In genomic region chr2:36966370-36967235, GRCh38 we compare ENCODE assay signal across 1 cellular context.
TF ChIP-seq lines count a peak whose summit lies in the region.

Gene STRN, minus strand, starts transcription at chr2:36966536. Its CDS starts 73 bp downstream, at chr2:36966463.

TF ChIP-seq in HepG2, 621 proteins besides CTCF, POLR2A, EP300 and RAD21 (continued from another document and continues in another):
- TF ChIP-seq ZNF281 (CRISPR knock-in tag; IDR thresholded peaks at IDR 0.05; ENCODE audit: borderline replicate concordance) (peak; percentile 48; the same call in 1 of the 2 replicates), FOXP1 (IDR thresholded peaks at IDR 0.05) (no peak), FOXP1 (CRISPR knock-in tag; IDR thresholded peaks at IDR 0.05) (0 out of 2 replicates have a peak, but pooled peaks have one; percentile 4), RNF2 (conservative IDR thresholded peaks at IDR 0.05; ENCODE audit: low read depth) (peak; percentile 83; the same call in 1 of the 2 replicates), ZBTB38 (CRISPR knock-in tag; IDR thresholded peaks at IDR 0.05) (peak; percentile 69; the same call in 1 of the 2 replicates), ZNF382 (CRISPR knock-in tag; IDR thresholded peaks at IDR 0.05; ENCODE audit: borderline replicate concordance) (no peak), SIN3A (IDR thresholded peaks at IDR 0.05; ENCODE audit: borderline replicate concordance, low read depth, low read length) (peak; percentile 69; the same call in 1 of the 2 replicates), ZNF567 (CRISPR knock-in tag; IDR thresholded peaks at IDR 0.05; ENCODE audit: borderline replicate concordance) (peak; percentile 15; the same call in 1 of the 2 replicates), ZNF790 (CRISPR knock-in tag; IDR thresholded peaks at IDR 0.05; ENCODE audit: borderline replicate concordance) (peak; percentile 72; the same call in 1 of the 2 replicates), IRF2 (CRISPR knock-in tag; IDR thresholded peaks at IDR 0.05) (peak; percentile 69), HDAC6 (IDR thresholded peaks at IDR 0.05; ENCODE audit: low read depth, low read length) (no peak), MED8 (CRISPR knock-in tag; IDR thresholded peaks at IDR 0.05; ENCODE audit: insufficient replicate concordance) (no peak), ZNF10 (CRISPR knock-in tag; IDR thresholded peaks at IDR 0.05; ENCODE audit: borderline replicate concordance, low read depth) (no peak), HOXA9 (CRISPR knock-in tag; IDR thresholded peaks at IDR 0.05; ENCODE audit: borderline replicate concordance) (peak; percentile 56; the same call in 1 of the 2 replicates), ZNF724P (CRISPR knock-in tag; IDR thresholded peaks at IDR 0.05; ENCODE audit: borderline replicate concordance) (0 out of 2 replicates have a peak, but pooled peaks have one; percentile 54), THAP7 (CRISPR knock-in tag; IDR thresholded peaks at IDR 0.05) (peak; percentile 81; the same call in 1 of the 2 replicates), ARID2 (CRISPR knock-in tag; IDR thresholded peaks at IDR 0.05; ENCODE audit: borderline replicate concordance) (0 out of 2 replicates have a peak, but pooled peaks have one; percentile 83), E2F1 (CRISPR knock-in tag; IDR thresholded peaks at IDR 0.05) (peak; percentile 73; the same call in 1 of the 2 replicates), ZNF556 (CRISPR knock-in tag; IDR thresholded peaks at IDR 0.05; ENCODE audit: borderline replicate concordance) (peak; percentile 58; the same call in 1 of the 2 replicates), NFYB (CRISPR knock-in tag; IDR thresholded peaks at IDR 0.05) (peak; percentile 66), ARID4A (CRISPR knock-in tag; IDR thresholded peaks at IDR 0.05; ENCODE audit: borderline replicate concordance) (peak; percentile 92), KDM6A (CRISPR knock-in tag; IDR thresholded peaks at IDR 0.05; ENCODE audit: low read depth) (no peak), ZNF75D (CRISPR knock-in tag; IDR thresholded peaks at IDR 0.05; ENCODE audit: borderline replicate concordance) (no peak), ZNF850 (CRISPR knock-in tag; conservative IDR thresholded peaks at IDR 0.05) (peak; percentile 95; the same call in 1 of the 2 replicates), NR2F2 (IDR thresholded peaks at IDR 0.05; ENCODE audit: borderline replicate concordance, low read depth) (no peak; the same call in 1 of the 2 replicates), ZC3H4 (CRISPR knock-in tag; IDR thresholded peaks at IDR 0.05; ENCODE audit: borderline replicate concordance) (0 out of 2 replicates have a peak, but pooled peaks have one; percentile 47), ZNF784 (CRISPR knock-in tag; IDR thresholded peaks at IDR 0.05; ENCODE audit: borderline replicate concordance) (peak; percentile 79), MED13 (CRISPR knock-in tag; IDR thresholded peaks at IDR 0.05) (no peak), MEF2D (CRISPR knock-in tag; IDR thresholded peaks at IDR 0.05) (peak; percentile 57), SAP130 (CRISPR knock-in tag; IDR thresholded peaks at IDR 0.05; ENCODE audit: low read depth) (peak; percentile 87), SOX5 (CRISPR knock-in tag; IDR thresholded peaks at IDR 0.05; ENCODE audit: borderline replicate concordance) (peak; percentile 32; the same call in 1 of the 2 replicates), ATAD3A (CRISPR knock-in tag; IDR thresholded peaks at IDR 0.05) (no peak), ZNF264 (CRISPR knock-in tag; IDR thresholded peaks at IDR 0.05) (no peak), TFAP4 (IDR thresholded peaks at IDR 0.05; ENCODE audit: borderline replicate concordance, low read depth) (peak; percentile 64; the same call in 1 of the 2 replicates), ZNF44 (CRISPR knock-in tag; IDR thresholded peaks at IDR 0.05) (peak; percentile 45; the same call in 1 of the 2 replicates), MXD4 (CRISPR knock-in tag; IDR thresholded peaks at IDR 0.05) (peak; percentile 50; the same call in 1 of the 2 replicates), GFI1 (CRISPR knock-in tag; IDR thresholded peaks at IDR 0.05; ENCODE audit: borderline replicate concordance) (peak; percentile 75), ZMYM3 (CRISPR knock-in tag; IDR thresholded peaks at IDR 0.05) (no peak), ARHGAP35 (CRISPR knock-in tag; IDR thresholded peaks at IDR 0.05; ENCODE audit: borderline replicate concordance) (peak; percentile 86), MEIS2 (CRISPR knock-in tag; IDR thresholded peaks at IDR 0.05) (peak; percentile 29; the same call in 1 of the 2 replicates), REL (CRISPR knock-in tag; conservative IDR thresholded peaks at IDR 0.05) (0 out of 2 replicates have a peak, but pooled peaks have one; percentile 66), PHF21A (CRISPR knock-in tag; IDR thresholded peaks at IDR 0.05) (peak; percentile 66), ZNF580 (CRISPR knock-in tag; IDR thresholded peaks at IDR 0.05; ENCODE audit: borderline replicate concordance, low read depth) (peak; percentile 72; the same call in 1 of the 2 replicates), ZNF574 (CRISPR knock-in tag; IDR thresholded peaks at IDR 0.05) (peak; percentile 89), HOXD1 (CRISPR knock-in tag; IDR thresholded peaks at IDR 0.05) (no peak), ZNF737 (CRISPR knock-in tag; IDR thresholded peaks at IDR 0.05; ENCODE audit: borderline replicate concordance) (no peak), U2AF1 (optimal IDR thresholded peaks at IDR 0.05; ENCODE audit: low read depth, low read length) (no peak), ZNF562 (CRISPR knock-in tag; IDR thresholded peaks at IDR 0.05; ENCODE audit: borderline replicate concordance) (peak; percentile 60; the same call in 1 of the 2 replicates), KLF13 (CRISPR knock-in tag; IDR thresholded peaks at IDR 0.05) (no peak), PHF5A (CRISPR knock-in tag; IDR thresholded peaks at IDR 0.05; ENCODE audit: low read depth, unreplicated experiment) (peak; percentile 77)
